In the genomic region with DNA sequence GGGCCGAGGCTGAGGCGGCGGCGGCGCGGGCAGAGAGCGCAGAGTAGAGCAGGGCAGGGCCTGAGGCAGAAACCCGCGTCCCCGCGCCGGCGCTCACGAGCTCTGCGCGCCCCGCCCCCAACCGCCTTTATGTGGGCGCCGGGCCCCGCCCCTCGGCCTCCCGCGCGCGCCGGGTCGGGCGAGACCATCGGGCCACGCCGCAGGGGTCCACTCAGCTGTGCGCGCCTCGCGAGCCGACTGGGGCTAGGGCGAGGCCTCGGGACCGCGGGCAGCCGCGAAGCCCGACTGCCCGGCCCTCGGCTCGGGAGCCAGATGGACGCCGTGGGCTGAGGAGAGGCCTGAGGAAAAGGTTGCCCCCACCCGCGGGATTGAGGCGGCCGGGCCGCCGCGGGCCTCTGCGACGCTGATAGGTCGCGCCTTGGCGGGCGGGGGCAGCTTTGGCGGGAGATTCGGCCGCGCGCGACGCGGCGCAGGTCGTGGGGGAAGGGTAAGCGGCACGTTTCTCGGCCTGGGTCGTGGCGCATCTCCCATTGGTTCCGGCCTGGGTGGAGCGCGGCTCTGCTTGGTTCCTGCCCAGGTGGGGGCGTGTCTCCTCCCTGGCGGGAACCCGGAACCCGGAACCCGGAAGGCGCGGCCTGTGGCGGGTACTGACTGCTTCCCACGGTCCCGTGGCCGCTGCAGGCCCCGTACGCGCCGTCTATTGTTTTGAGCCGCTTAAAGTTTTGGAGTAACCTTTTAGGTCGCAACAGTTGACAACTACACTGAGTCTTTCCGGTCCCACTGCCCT, we compare ENCODE assay signal across 8 cellular contexts. TPM values are rescaled to one million over a fixed set of nuclear protein-coding genes. Genes with fewer than 3 reads are reported as not detected.
DNase-seq lines count a peak whose midpoint lies in the region; TF ChIP-seq lines count a peak whose summit lies in the region.

A gene (minus strand): TSS at position 104 of the 787 bp plus-strand sequence. CDS start 131 bp downstream, outside the sequence.

- H3K4me2 ChIP-seq in H9 (ENCODE audit: insufficient read depth, insufficient read length, low read length) = peak within 1 kb of the TSS; percentile 72

- no peak within 1 kb of the TSS for H2BK120ac ChIP-seq in H9 (ENCODE audit: low read depth, low read length, poor library complexity, severe bottlenecking)

- H4K20me1 ChIP-seq in H9 (ENCODE audit: control insufficient read depth, insufficient read depth, insufficient read length) = peaks cover 2% of the 10 kb centered on the region

- no peak within 1 kb of the TSS for H4K91ac ChIP-seq in H9 (ENCODE audit: insufficient read length, low read depth, low read length)

- H3K36me3 Mint-ChIP-seq in H9 (ENCODE audit: insufficient read depth in 1 of 3, low read depth in 3 of 3) (peaks cover 14 to 36% (median 28%) of the 10 kb centered on the region in 3 experiments), nephron (ENCODE audit: low read depth) (peaks cover 22% of the 10 kb centered on the region)
- H3K36me3 Mint-ChIP-seq in stimulated activated naive CD8-positive, alpha-beta T cell treated with anti-CD3 and anti-CD28 coated beads, Interleukin-15, Interleukin-2, amounts not matched to agents 100 ng/mL and 50 ng/mL, for 24 hours (ENCODE audit: low read depth) = peaks cover 44% of the 10 kb centered on the region

- H3K9me3 ChIP-seq in H9 (ENCODE audit: control insufficient read depth, low read depth, low read length) = no peaks in the 10 kb centered on the region

- H2BK20ac ChIP-seq in H9 (ENCODE audit: low read depth, low read length, poor library complexity, severe bottlenecking) = no peak within 1 kb of the TSS

- no peak within 1 kb of the TSS for H2AFZ ChIP-seq in H9 (ENCODE audit: low read length)

- H3K9me3 Mint-ChIP-seq in H9 = peaks cover 0 to 3% of the 10 kb centered on the region in 2 experiments; a peak in 1 of 5 replicates
- no peaks in the 10 kb centered on the region for H3K9me3 Mint-ChIP-seq in nephron
- no peaks in the 10 kb centered on the region for H3K9me3 Mint-ChIP-seq in stimulated activated naive CD8-positive, alpha-beta T cell treated with anti-CD3 and anti-CD28 coated beads, Interleukin-15, Interleukin-2, amounts not matched to agents 100 ng/mL and 50 ng/mL, for 24 hours

- no peaks in the 10 kb centered on the region for H3K4me1 ChIP-seq in H9 (ENCODE audit: insufficient read depth, low read length)

- H3K27me3 Mint-ChIP-seq in H9 (ENCODE audit: low read depth) (no peaks in the 10 kb centered on the region; the same call in 1 of the 2 replicates), nephron (ENCODE audit: low read depth) (no peaks in the 10 kb centered on the region)
- H3K27me3 Mint-ChIP-seq in stimulated activated naive CD8-positive, alpha-beta T cell treated with anti-CD3 and anti-CD28 coated beads, Interleukin-15, Interleukin-2, amounts not matched to agents 100 ng/mL and 50 ng/mL, for 24 hours = no peaks in the 10 kb centered on the region

- H3K27ac Mint-ChIP-seq in H9 = peak within 1 kb of the TSS; percentile 83 to 99 (median 98)
- H3K27ac Mint-ChIP-seq in nephron = peak within 1 kb of the TSS; percentile 80 to 96 (median 93)
- H3K27ac Mint-ChIP-seq in stimulated activated naive CD8-positive, alpha-beta T cell treated with anti-CD3 and anti-CD28 coated beads, Interleukin-15, Interleukin-2, amounts not matched to agents 100 ng/mL and 50 ng/mL, for 24 hours = peak within 1 kb of the TSS; percentile 98

- WGBS in H9 (ENCODE audit: extremely low coverage, insufficient read length, low lambda C conversion rate) = no CpG with 5 or more reads among the region's 98 CpGs

- DNase-seq in ELR (ENCODE audit: low read depth) = peak; percentile 95
- peak; percentile 93 for DNase-seq in H9
- DNase-seq in M059J (ENCODE audit: low read depth) = peak; percentile 93
- DNase-seq in activated T-helper 9 cell treated with anti-CD3 and anti-CD28 coated beads, Interleukin-2, amount 50 U/mL, for 16 hours (ENCODE audit: low read depth) = peak; percentile 98
- DNase-seq in fibroblast of peridontal ligament (ENCODE audit: extremely low read depth) = peak; percentile 80

- no peak within 1 kb of the TSS for H2BK5ac ChIP-seq in H9 (ENCODE audit: insufficient read length, low read length)

- peak within 1 kb of the TSS; percentile 22 for H4K5ac ChIP-seq in H9 (ENCODE audit: insufficient read length, low read depth, low read length)

- H2BK12ac ChIP-seq in H9 (ENCODE audit: insufficient read length, low read depth, low read length) = no peak within 1 kb of the TSS

- peak; percentile 85 for TF ChIP-seq POLR2A in Raji (IDR thresholded peaks at IDR 0.05; ENCODE audit: insufficient read depth, low read depth, low read length)

- peak within 1 kb of the TSS; percentile 85 for H3K18ac ChIP-seq in H9 (ENCODE audit: insufficient read length, low read depth, low read length)

- TF ChIP-seq CTCF in H9 (conservative IDR thresholded peaks at IDR 0.05) = no peak
- TF ChIP-seq CTCF in nephron (IDR thresholded peaks at IDR 0.05; ENCODE audit: unreplicated experiment in 3 of 3) = no peak

- peak within 1 kb of the TSS; percentile 7 for H3K27ac ChIP-seq in H9 (ENCODE audit: insufficient read length, low read depth, low read length)

- peaks cover 4% of the 10 kb centered on the region; the same call in 1 of the 2 replicates for H3K79me2 ChIP-seq in H9 (ENCODE audit: insufficient read depth, low read length)

- peaks cover 27 to 31% of the 10 kb centered on the region in 2 experiments for H3K4me1 Mint-ChIP-seq in H9
- peaks cover 15% of the 10 kb centered on the region for H3K4me1 Mint-ChIP-seq in nephron
- peaks cover 64% of the 10 kb centered on the region for H3K4me1 Mint-ChIP-seq in stimulated activated naive CD8-positive, alpha-beta T cell treated with anti-CD3 and anti-CD28 coated beads, Interleukin-15, Interleukin-2, amounts not matched to agents 100 ng/mL and 50 ng/mL, for 24 hours (ENCODE audit: low read depth)

- H3K14ac ChIP-seq in H9 (ENCODE audit: insufficient read depth, low read length) = peak within 1 kb of the TSS; percentile 95

- H2AK5ac ChIP-seq in H9 (ENCODE audit: insufficient read length, low read length) = no peak within 1 kb of the TSS

- H3K23me2 ChIP-seq in H9 (ENCODE audit: insufficient read length, low read depth, low read length, poor library complexity, severe bottlenecking) = peaks cover 11% of the 10 kb centered on the region

- no peaks in the 10 kb centered on the region for H3K27me3 ChIP-seq in H9 (ENCODE audit: insufficient read depth, low read length)

- H3K4ac ChIP-seq in H9 (ENCODE audit: low read depth, low read length) = no peak within 1 kb of the TSS; the same call in 1 of the 2 replicates

- H3T11ph ChIP-seq in H9 (ENCODE audit: low read length) = no peak within 1 kb of the TSS

- no peak within 1 kb of the TSS for H3K23ac ChIP-seq in H9 (ENCODE audit: insufficient read length, low read depth, low read length)

- no peak within 1 kb of the TSS; the same call in 1 of the 2 replicates for H2BK15ac ChIP-seq in H9 (ENCODE audit: low read depth, low read length)

- H3K56ac ChIP-seq in H9 (ENCODE audit: insufficient read length, low read depth, low read length) = no peak within 1 kb of the TSS

- peaks cover 3% of the 10 kb centered on the region for H3K79me1 ChIP-seq in H9 (ENCODE audit: insufficient read depth, low read depth, low read length, poor library complexity, severe bottlenecking)

- peak within 1 kb of the TSS; percentile 72 for H3K9ac ChIP-seq in H9 (ENCODE audit: extremely low read depth, insufficient read length, low read length)

- H3K4me3 Mint-ChIP-seq in H9 (peak within 1 kb of the TSS; percentile 93 to 97), nephron (peak within 1 kb of the TSS; percentile 93 to 98 (median 94))
- H3K4me3 Mint-ChIP-seq in stimulated activated naive CD8-positive, alpha-beta T cell treated with anti-CD3 and anti-CD28 coated beads, Interleukin-15, Interleukin-2, amounts not matched to agents 100 ng/mL and 50 ng/mL, for 24 hours = peak within 1 kb of the TSS; percentile 100

- no peak within 1 kb of the TSS for H4K8ac ChIP-seq in H9 (replicated peaks; ENCODE audit: insufficient read length, low read depth, low read length)

RNA-seq across cellular contexts. Expression of the gene that starts here (rescaled TPM):
- total RNA-seq in H9 (2021) = 62.7 and 67.0 TPM in 2 replicates
- total RNA-seq in M059J (2014; rRNA removed; shearing (Covaris generic)) = 135 and 161 TPM in 2 replicates

Comparison
In these comparisons a context has a peak if more than half of its experiments do, and no peak if none do; other contexts are left out.
1. Peak in every context shown above with its lines: DNase-seq and H3K27ac ChIP-seq.